Comparison of ENCODE assay signal across 19 cellular contexts in the genomic region with DNA sequence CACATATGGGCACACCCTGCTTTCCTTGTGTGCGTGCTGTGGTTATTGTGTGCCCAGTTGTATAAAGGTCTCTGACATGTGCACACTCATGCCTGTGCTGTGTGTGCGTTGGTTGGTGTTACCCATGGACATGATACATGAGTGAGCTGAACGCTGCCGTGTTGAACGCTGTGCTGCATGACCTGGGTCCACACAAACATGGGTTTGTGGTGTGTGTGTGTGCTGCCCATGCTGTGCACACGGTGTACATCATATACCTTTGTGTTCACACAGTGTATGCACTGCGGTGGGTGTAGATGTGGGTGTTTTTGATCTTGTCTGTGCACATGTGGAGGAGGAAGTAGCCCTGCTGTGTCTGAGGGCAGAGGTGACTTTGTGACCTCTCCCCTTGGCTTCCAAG.
"Had no signal": no experiment of that assay in that cellular context is flagged by ENCODE, and none has a peak within 500 bp of the region (broad histone marks: within the 10 kb centered on the region; RNA-seq: fewer than 3 reads in every experiment).

No MANE protein-coding gene starts in this region.

- H3K27me3 Mint-ChIP-seq: activated naive CD4-positive, alpha-beta T cell treated with anti-CD3 and anti-CD28 coated beads, Interleukin-2, amount 50 U/mL, for 24 hours had no signal

- H3K27me3 ChIP-seq: esophagus squamous epithelium, neural progenitor cell, ovary, right lobe of liver had no signal

- DNase-seq: activated CD4-positive, alpha-beta T cell treated with anti-CD3 and anti-CD28 coated beads for 1 hour; activated CD4-positive, alpha-beta T cell treated with anti-CD3 and anti-CD28 coated beads, Interleukin-2, amount 50 U/mL, for 48 hours; dermis blood vessel endothelial cell; effector memory CD8-positive, alpha-beta T cell; esophagus squamous epithelium; left ventricle myocardium superior; mucosa of descending colon; naive B cell; ovary; right lobe of liver; small intestine; stimulated activated CD4-positive, alpha-beta T cell treated with anti-CD3 and anti-CD28 coated beads, Interleukin-15, amount 100 ng/mL, for 24 hours; stimulated activated CD4-positive, alpha-beta T cell treated with anti-CD3 and anti-CD28 coated beads, Interleukin-2, amount 100 ng/mL, for 48 hours; T-helper 17 cell; WERI-Rb-1 had no signal

- H3K9me3 ChIP-seq: esophagus squamous epithelium, mucosa of descending colon, ovary, right lobe of liver, thoracic aorta had no signal

- H3K9me3 Mint-ChIP-seq: activated naive CD4-positive, alpha-beta T cell treated with anti-CD3 and anti-CD28 coated beads, Interleukin-2, amount 50 U/mL, for 24 hours; effector memory CD8-positive, alpha-beta T cell; memory B cell; naive B cell; neural progenitor cell had no signal

- H3K27ac ChIP-seq: esophagus squamous epithelium, neural progenitor cell, ovary, right lobe of liver, thoracic aorta, WERI-Rb-1 had no signal

- H2AFZ ChIP-seq: neural progenitor cell had no signal

- H3K4me2 ChIP-seq: neural progenitor cell had no signal

- H3K4me3 ChIP-seq: esophagus squamous epithelium, mucosa of descending colon, neural progenitor cell, ovary, right lobe of liver, thoracic aorta had no signal

- H3K36me3 ChIP-seq: esophagus squamous epithelium, neural progenitor cell, ovary, right lobe of liver, thoracic aorta, WERI-Rb-1 had no signal

- H3K27ac Mint-ChIP-seq: activated naive CD4-positive, alpha-beta T cell treated with anti-CD3 and anti-CD28 coated beads, Interleukin-2, amount 50 U/mL, for 24 hours; effector memory CD8-positive, alpha-beta T cell; memory B cell; naive B cell; neural progenitor cell; T-helper 17 cell had no signal

- H3K9ac ChIP-seq: neural progenitor cell had no signal

- H3K4me3 Mint-ChIP-seq: activated naive CD4-positive, alpha-beta T cell treated with anti-CD3 and anti-CD28 coated beads, Interleukin-2, amount 50 U/mL, for 24 hours; effector memory CD8-positive, alpha-beta T cell; memory B cell; naive B cell; T-helper 17 cell had no signal

- H3K4me1 ChIP-seq: neural progenitor cell had no signal

- ATAC-seq: effector memory CD8-positive, alpha-beta T cell; left ventricle myocardium superior; mucosa of descending colon; right lobe of liver; T-helper 17 cell had no signal
